Comparison of ENCODE assay signal across 1 cellular context in genomic region chr9:4740623-4741364, GRCh38.
TF ChIP-seq lines count a peak whose summit lies in the region.

TSS of gene AK3 (minus strand) at chr9:4741202. CDS start at chr9:4741087, 115 bp downstream.

TF ChIP-seq in K562, 482 proteins besides CTCF, POLR2A, EP300 and RAD21 (continued from another document and continues in another):
- TF ChIP-seq POU5F1 (IDR thresholded peaks at IDR 0.05; ENCODE audit: borderline replicate concordance, low read depth, low read length, partially characterized antibody): no peak
- 0 out of 2 replicates have a peak, but pooled peaks have one; percentile 32 for TF ChIP-seq SOX6 (IDR thresholded peaks at IDR 0.05)
- TF ChIP-seq ZNF644 (tag; IDR thresholded peaks at IDR 0.05; ENCODE audit: low read depth): no peak
- peak; percentile 63 for TF ChIP-seq POLR2AphosphoS5 (IDR thresholded peaks at IDR 0.05; ENCODE audit: control insufficient read depth, insufficient read depth, low read depth, low read length)
- TF ChIP-seq CREB1 (IDR thresholded peaks at IDR 0.05): no peak
- TF ChIP-seq CREB1 (CRISPR knock-in tag; IDR thresholded peaks at IDR 0.05): no peak
- TF ChIP-seq RBM22 (IDR thresholded peaks at IDR 0.05; ENCODE audit: low read depth, low read length, poor library complexity, severe bottlenecking): no peak
- no peak for TF ChIP-seq ZNF354B (CRISPR knock-in tag; IDR thresholded peaks at IDR 0.05)
- no peak for TF ChIP-seq ZNF717 (CRISPR knock-in tag; IDR thresholded peaks at IDR 0.05)
- TF ChIP-seq IFI16 (CRISPR knock-in tag; IDR thresholded peaks at IDR 0.05): no peak
- TF ChIP-seq BRD9 (IDR thresholded peaks at IDR 0.05; ENCODE audit: low read depth, partially characterized antibody): no peak
- TF ChIP-seq CSDE1 (IDR thresholded peaks at IDR 0.05): no peak
- no peak for TF ChIP-seq ZNF766 (CRISPR knock-in tag; conservative IDR thresholded peaks at IDR 0.05)
- TF ChIP-seq USF1 (CRISPR knock-in tag; IDR thresholded peaks at IDR 0.05): no peak
- no peak for TF ChIP-seq ZNF586 (CRISPR knock-in tag; conservative IDR thresholded peaks at IDR 0.05)
- TF ChIP-seq PHF20 (IDR thresholded peaks at IDR 0.05; ENCODE audit: partially characterized antibody): no peak
- TF ChIP-seq FOXP1 (CRISPR knock-in tag; IDR thresholded peaks at IDR 0.05): peak; percentile 89
- no peak for TF ChIP-seq FOSL1 (tag; conservative IDR thresholded peaks at IDR 0.05)
- no peak for TF ChIP-seq SETDB1 (IDR thresholded peaks at IDR 0.05; ENCODE audit: low read length)
- no peak for TF ChIP-seq MTA1 (IDR thresholded peaks at IDR 0.05; ENCODE audit: borderline replicate concordance)
- TF ChIP-seq ZNF57 (CRISPR knock-in tag; IDR thresholded peaks at IDR 0.05): no peak
- no peak for TF ChIP-seq ZNF124 (CRISPR knock-in tag; IDR thresholded peaks at IDR 0.05)
- TF ChIP-seq SUPT5H (IDR thresholded peaks at IDR 0.05): 0 out of 2 replicates have a peak, but pooled peaks have one; percentile 53
- no peak for TF ChIP-seq ZNF695 (CRISPR knock-in tag; IDR thresholded peaks at IDR 0.05)
- peak; percentile 75 for TF ChIP-seq VEZF1 (CRISPR knock-in tag; IDR thresholded peaks at IDR 0.05)
- peak; percentile 19 for TF ChIP-seq FUS (optimal IDR thresholded peaks at IDR 0.05; ENCODE audit: low read depth, low read length)
- no peak for TF ChIP-seq ZNF778 (CRISPR knock-in tag; IDR thresholded peaks at IDR 0.05)
- no peak for TF ChIP-seq ZNF507 (tag; conservative IDR thresholded peaks at IDR 0.05)
- TF ChIP-seq KHSRP (IDR thresholded peaks at IDR 0.05): no peak
- TF ChIP-seq DEAF1 (CRISPR knock-in tag; IDR thresholded peaks at IDR 0.05): no peak
- TF ChIP-seq ZNF830 (CRISPR knock-in tag; IDR thresholded peaks at IDR 0.05): no peak
- TF ChIP-seq ARNT (IDR thresholded peaks at IDR 0.05): no peak
- TF ChIP-seq THAP7 (CRISPR knock-in tag; IDR thresholded peaks at IDR 0.05): no peak
- no peak for TF ChIP-seq TCF15 (CRISPR knock-in tag; IDR thresholded peaks at IDR 0.05)
- TF ChIP-seq GMEB1 (CRISPR knock-in tag; IDR thresholded peaks at IDR 0.05): peak; percentile 27; the same call in 1 of the 2 replicates
- TF ChIP-seq NKRF (IDR thresholded peaks at IDR 0.05; ENCODE audit: borderline replicate concordance): no peak
- no peak for TF ChIP-seq ZNF668 (CRISPR knock-in tag; IDR thresholded peaks at IDR 0.05)
- no peak for TF ChIP-seq HDAC2 (IDR thresholded peaks at IDR 0.05)
- TF ChIP-seq ZNF518B (CRISPR knock-in tag; IDR thresholded peaks at IDR 0.05): no peak
- no peak for TF ChIP-seq CEBPB (tag; IDR thresholded peaks at IDR 0.05)
- TF ChIP-seq MAZ (CRISPR knock-in tag; conservative IDR thresholded peaks at IDR 0.05 in 1 of 2, IDR thresholded peaks at IDR 0.05 in 1 of 2): peak; percentile 45 to 62; a peak in 2 of 4 replicates
- TF ChIP-seq SIX5 (IDR thresholded peaks at IDR 0.05; ENCODE audit: borderline replicate concordance in 1 of 2, insufficient read depth in 1 of 2, low read depth in 1 of 2, low read length in 2 of 2): no peak
- no peak for TF ChIP-seq ATF6 (CRISPR knock-in tag; IDR thresholded peaks at IDR 0.05)
- no peak for TF ChIP-seq ZKSCAN1 (IDR thresholded peaks at IDR 0.05; ENCODE audit: low read depth, low read length)
- no peak for TF ChIP-seq SRF (CRISPR knock-in tag; IDR thresholded peaks at IDR 0.05)
- TF ChIP-seq CC2D1A (IDR thresholded peaks at IDR 0.05): no peak
- TF ChIP-seq TCF7 (IDR thresholded peaks at IDR 0.05; ENCODE audit: borderline replicate concordance): no peak
- TF ChIP-seq MTA2 (IDR thresholded peaks at IDR 0.05; ENCODE audit: low read depth): no peak
- peak; percentile 83; the same call in 1 of the 2 replicates for TF ChIP-seq ERF (CRISPR knock-in tag; IDR thresholded peaks at IDR 0.05)
- TF ChIP-seq TFAP4 (CRISPR knock-in tag; IDR thresholded peaks at IDR 0.05; ENCODE audit: borderline replicate concordance): 0 out of 2 replicates have a peak, but pooled peaks have one; percentile 43
- no peak for TF ChIP-seq TOE1 (IDR thresholded peaks at IDR 0.05; ENCODE audit: borderline replicate concordance)
- no peak for TF ChIP-seq TOE1 (CRISPR knock-in tag; IDR thresholded peaks at IDR 0.05; ENCODE audit: borderline replicate concordance, low read depth)
- no peak for TF ChIP-seq PTTG1 (tag; IDR thresholded peaks at IDR 0.05; ENCODE audit: low read depth)
- no peak for TF ChIP-seq ZHX1 (conservative IDR thresholded peaks at IDR 0.05; ENCODE audit: low read length)
- TF ChIP-seq RB1 (IDR thresholded peaks at IDR 0.05; ENCODE audit: low read depth): peak; percentile 75; the same call in 1 of the 2 replicates
